4 cellular contexts compared by ENCODE assay signal in the genomic region with DNA sequence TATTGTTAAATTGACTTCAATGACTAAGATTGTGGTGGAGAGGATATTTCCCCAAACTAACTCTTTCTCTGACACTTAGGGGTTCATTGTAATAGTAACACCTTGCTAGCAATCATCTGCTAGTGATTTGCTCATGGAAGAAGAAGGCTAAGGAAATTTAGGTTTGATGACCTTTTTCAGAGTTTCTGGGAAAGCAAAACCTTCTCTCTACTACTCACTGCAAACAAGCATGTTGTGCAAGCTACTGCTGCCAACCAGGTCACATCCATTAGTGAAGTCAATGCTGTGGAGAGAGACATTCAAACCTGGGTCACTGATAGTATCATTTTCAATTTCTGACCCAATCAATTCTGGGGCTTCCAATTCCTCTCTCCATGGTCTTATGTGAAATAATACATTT. TPM values are rescaled to one million over a fixed set of nuclear protein-coding genes. Genes with fewer than 3 reads are reported as not detected.
"Had no signal": no experiment of that assay in that cellular context is flagged by ENCODE, and none has a peak within 500 bp of the region (broad histone marks: within the 10 kb centered on the region; RNA-seq: fewer than 3 reads in every experiment).

No MANE protein-coding gene starts in this region.

RNA-seq across cellular contexts. Expression of a gene that starts 14.6 kb away (rescaled TPM):
- total RNA-seq: GM23338, H9, HT-29, IMR-90 had no signal
